Comparison of ENCODE assay signal across 1 cellular context in the genomic region with DNA sequence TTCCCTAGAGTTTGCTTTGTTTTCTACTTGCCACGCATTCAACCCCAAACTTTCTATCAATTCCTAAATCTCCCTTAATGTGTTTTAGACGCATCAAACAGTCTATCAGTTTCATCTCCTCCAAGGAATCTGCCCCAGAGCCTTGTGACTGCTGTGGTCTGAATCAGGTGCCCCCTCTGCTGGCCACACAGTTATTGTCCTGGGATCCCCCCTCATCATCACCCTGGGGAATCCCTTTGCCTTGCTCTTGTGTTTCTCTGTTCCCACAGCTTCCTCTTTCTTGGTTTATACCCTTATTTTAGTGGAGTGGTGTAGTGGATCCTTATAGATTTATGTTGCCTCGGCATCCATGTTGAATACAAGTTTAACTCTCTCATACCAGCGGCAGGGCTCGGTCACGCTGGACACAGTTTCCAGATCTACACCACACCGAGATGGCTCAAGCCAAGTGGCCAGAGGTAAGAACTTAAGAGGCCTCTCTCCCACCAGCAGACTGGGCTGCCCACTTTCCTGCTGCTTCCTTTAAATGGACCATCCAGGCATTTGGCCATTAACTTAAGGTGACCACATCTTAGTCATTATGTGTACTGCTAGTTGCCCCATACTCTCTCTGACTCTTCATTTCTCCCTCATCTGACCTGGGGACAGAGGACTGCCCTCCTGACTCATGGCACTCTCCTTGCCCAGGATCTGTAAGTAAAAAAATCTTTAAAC.
TF ChIP-seq lines count a peak whose summit lies in the region.

No MANE protein-coding gene starts in this region.

TF ChIP-seq in H1, 55 proteins besides CTCF, POLR2A, EP300 and RAD21:
- TF ChIP-seq CHD1 (IDR thresholded peaks at IDR 0.05; ENCODE audit: low read depth, low read length) = no peak
- no peak for TF ChIP-seq RFX5 (IDR thresholded peaks at IDR 0.05; ENCODE audit: borderline replicate concordance, low read depth, low read length)
- no peak for TF ChIP-seq SP1 (IDR thresholded peaks at IDR 0.05; ENCODE audit: low read depth, low read length)
- TF ChIP-seq SP2 (IDR thresholded peaks at IDR 0.05; ENCODE audit: low read length) = no peak
- TF ChIP-seq YY1 (IDR thresholded peaks at IDR 0.05; ENCODE audit: low read depth, low read length) = no peak
TF ChIP-seq in H1: peak in this region for 0.
